Comparison of ENCODE assay signal across 8 cellular contexts in the genomic region with DNA sequence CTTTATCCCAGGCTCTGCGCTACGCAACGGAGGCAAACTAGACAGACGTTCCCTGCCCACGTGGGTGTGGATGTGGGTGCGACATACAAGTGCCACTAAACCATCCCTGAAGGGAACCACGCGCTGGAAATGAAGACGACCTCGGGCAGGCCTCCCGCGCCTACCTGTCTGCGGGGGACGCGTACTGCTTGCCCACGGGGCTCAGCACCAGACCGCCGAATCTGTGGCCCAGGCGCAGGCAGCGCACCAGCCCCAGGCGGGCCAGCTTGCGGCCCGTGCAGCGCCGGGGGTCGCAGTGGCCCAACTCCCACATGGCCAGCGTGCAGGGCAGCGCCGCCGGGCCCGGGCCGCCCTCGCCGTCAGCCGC. TPM values are rescaled to one million over a fixed set of nuclear protein-coding genes. Genes with fewer than 3 reads are reported as not detected.
A peak's percentile ranks its signal among the peaks of the same experiment; 100 is the strongest.
DNase-seq lines count a peak whose midpoint lies in the region; ATAC-seq lines count a peak whose summit lies in the region.

No MANE protein-coding gene starts in this region.

- no peaks in the 10 kb centered on the region for H3K27me3 ChIP-seq in MG63
- H3K27me3 ChIP-seq in effector memory CD4-positive, alpha-beta T cell (replicated peaks; ENCODE audit: control insufficient read depth, insufficient read depth, low read length, poor library complexity, severe bottlenecking) = no peaks in the 10 kb centered on the region

- H3K36me3 ChIP-seq in MG63 = peaks cover 17% of the 10 kb centered on the region
- peaks cover 26% of the 10 kb centered on the region for H3K36me3 ChIP-seq in effector memory CD4-positive, alpha-beta T cell (ENCODE audit: control insufficient read depth, insufficient read depth, low read length)

- H3K4me1 ChIP-seq in effector memory CD4-positive, alpha-beta T cell (ENCODE audit: control insufficient read depth, insufficient read depth, low read length, poor library complexity, severe bottlenecking) = peaks cover 17% of the 10 kb centered on the region

- peaks cover 29 to 31% of the 10 kb centered on the region in 2 donors for H3K4me1 Mint-ChIP-seq in natural killer cell treated with Interleukin-12 subunit alpha and Interleukin-12 subunit beta and Interleukin-15 and Interleukin-18, amount 100 ng/mL, for 72 hours (ENCODE audit: low read depth in 2 of 2)

- peak overlapping the region; percentile 54 to 71 for H3K27ac Mint-ChIP-seq in natural killer cell treated with Interleukin-12 subunit alpha and Interleukin-12 subunit beta and Interleukin-15 and Interleukin-18, amount 100 ng/mL, for 72 hours

- H3K27me3 Mint-ChIP-seq in natural killer cell treated with Interleukin-12 subunit alpha and Interleukin-12 subunit beta and Interleukin-15 and Interleukin-18, amount 100 ng/mL, for 72 hours = no peaks in the 10 kb centered on the region

- peak in 1 of 2 donors; percentile 18 for ATAC-seq in natural killer cell treated with Interleukin-12 subunit alpha and Interleukin-12 subunit beta and Interleukin-15 and Interleukin-18, amount 100 ng/mL, for 72 hours

- H3K4me3 Mint-ChIP-seq in natural killer cell treated with Interleukin-12 subunit alpha and Interleukin-12 subunit beta and Interleukin-15 and Interleukin-18, amount 100 ng/mL, for 72 hours = peak overlapping the region; percentile 77

- H3K27ac ChIP-seq in effector memory CD4-positive, alpha-beta T cell (ENCODE audit: insufficient read depth, low read length, poor library complexity, severe bottlenecking) = peak overlapping the region; percentile 70

- no peaks in the 10 kb centered on the region for H3K9me3 ChIP-seq in MG63
- no peaks in the 10 kb centered on the region for H3K9me3 ChIP-seq in effector memory CD4-positive, alpha-beta T cell (ENCODE audit: control insufficient read depth, low read length)

- H3K9me3 Mint-ChIP-seq in natural killer cell treated with Interleukin-12 subunit alpha and Interleukin-12 subunit beta and Interleukin-15 and Interleukin-18, amount 100 ng/mL, for 72 hours = no peaks in the 10 kb centered on the region

- DNase-seq in stimulated activated CD4-positive, alpha-beta T cell treated with anti-CD3 and anti-CD28 coated beads, Interleukin-15, amount 100 ng/mL, for 24 hours = peak; percentile 42
- DNase-seq in stimulated activated CD4-positive, alpha-beta T cell treated with anti-CD3 and anti-CD28 coated beads, Interleukin-2, amount 100 ng/mL, for 48 hours = no peak
- no peak for DNase-seq in MG63
- DNase-seq in effector memory CD4-positive, alpha-beta T cell = no peak
- DNase-seq in natural killer cell treated with Interleukin-12 subunit alpha and Interleukin-12 subunit beta and Interleukin-15 and Interleukin-18, amount 100 ng/mL, for 72 hours (ENCODE audit: low spot score) = no peak
- DNase-seq in G401 (ENCODE audit: low spot score) = no peak
- no peak for DNase-seq in effector CD8-positive, alpha-beta T cell (lab: John Stamatoyannopoulos, UW)
- no peak for DNase-seq in GM19238 (ENCODE audit: insufficient read length, low spot score)

- H3K4me3 ChIP-seq in MG63 = peak overlapping the region; percentile 97
- peak overlapping the region; percentile 71 for H3K4me3 ChIP-seq in effector memory CD4-positive, alpha-beta T cell (ENCODE audit: insufficient read depth, low read depth, low read length, poor library complexity, severe bottlenecking)

- no peaks in the 10 kb centered on the region for H3K36me3 Mint-ChIP-seq in natural killer cell treated with Interleukin-12 subunit alpha and Interleukin-12 subunit beta and Interleukin-15 and Interleukin-18, amount 100 ng/mL, for 72 hours

- in situ Hi-C loops in G401 (cut with HindIII; ENCODE audit: low sequenced_read_pairs) = no loop called here

RNA-seq across cellular contexts. Expression of a gene that starts 0.5 kb away (rescaled TPM):
- total RNA-seq in MG63 (2014; rRNA removed; shearing (Covaris generic); ENCODE audit: low replicate concordance) = 138 and 174 TPM in 2 replicates
- 100 to 1,000 TPM in 1 of 2 donors, 10 to 100 TPM in 1; 57.4 to 108 TPM for total RNA-seq in natural killer cell treated with Interleukin-12 subunit alpha and Interleukin-12 subunit beta and Interleukin-15 and Interleukin-18, amount 100 ng/mL, for 72 hours
- 88.1 and 96.8 TPM in 2 replicates for total RNA-seq in G401 (2014; rRNA removed; shearing (Covaris generic))

RNA-seq across cellular contexts. Expression of a gene that starts 0.5 kb away (rescaled TPM):
- total RNA-seq in MG63 (2014; rRNA removed; shearing (Covaris generic); ENCODE audit: low replicate concordance) = 40.9 and 52.2 TPM in 2 replicates
- total RNA-seq in natural killer cell treated with Interleukin-12 subunit alpha and Interleukin-12 subunit beta and Interleukin-15 and Interleukin-18, amount 100 ng/mL, for 72 hours = 10 to 100 TPM; 36.1 to 38.9 TPM
- total RNA-seq in G401 (2014; rRNA removed; shearing (Covaris generic)) = 48.6 and 51.1 TPM in 2 replicates

RNA-seq across cellular contexts. Expression of a gene that starts 17.8 kb away (rescaled TPM):
- total RNA-seq in MG63 (2014; rRNA removed; shearing (Covaris generic); ENCODE audit: low replicate concordance) = 1.1 TPM in 1 of 2 replicates, not detected in the other
- under 1 TPM; 0.17 to 0.31 TPM for total RNA-seq in natural killer cell treated with Interleukin-12 subunit alpha and Interleukin-12 subunit beta and Interleukin-15 and Interleukin-18, amount 100 ng/mL, for 72 hours
- total RNA-seq in G401 (2014; rRNA removed; shearing (Covaris generic)) = 0.25 and 2.0 TPM in 2 replicates

RNA-seq across cellular contexts. Expression of a gene that starts 41.8 kb away (rescaled TPM):
- 154 and 228 TPM in 2 replicates for total RNA-seq in MG63 (2014; rRNA removed; shearing (Covaris generic); ENCODE audit: low replicate concordance)
- 100 to 1,000 TPM; 202 to 246 TPM for total RNA-seq in natural killer cell treated with Interleukin-12 subunit alpha and Interleukin-12 subunit beta and Interleukin-15 and Interleukin-18, amount 100 ng/mL, for 72 hours
- total RNA-seq in G401 (2014; rRNA removed; shearing (Covaris generic)) = 120 and 144 TPM in 2 replicates
